Comparison of ENCODE assay signal across 8 cellular contexts in the genomic region with DNA sequence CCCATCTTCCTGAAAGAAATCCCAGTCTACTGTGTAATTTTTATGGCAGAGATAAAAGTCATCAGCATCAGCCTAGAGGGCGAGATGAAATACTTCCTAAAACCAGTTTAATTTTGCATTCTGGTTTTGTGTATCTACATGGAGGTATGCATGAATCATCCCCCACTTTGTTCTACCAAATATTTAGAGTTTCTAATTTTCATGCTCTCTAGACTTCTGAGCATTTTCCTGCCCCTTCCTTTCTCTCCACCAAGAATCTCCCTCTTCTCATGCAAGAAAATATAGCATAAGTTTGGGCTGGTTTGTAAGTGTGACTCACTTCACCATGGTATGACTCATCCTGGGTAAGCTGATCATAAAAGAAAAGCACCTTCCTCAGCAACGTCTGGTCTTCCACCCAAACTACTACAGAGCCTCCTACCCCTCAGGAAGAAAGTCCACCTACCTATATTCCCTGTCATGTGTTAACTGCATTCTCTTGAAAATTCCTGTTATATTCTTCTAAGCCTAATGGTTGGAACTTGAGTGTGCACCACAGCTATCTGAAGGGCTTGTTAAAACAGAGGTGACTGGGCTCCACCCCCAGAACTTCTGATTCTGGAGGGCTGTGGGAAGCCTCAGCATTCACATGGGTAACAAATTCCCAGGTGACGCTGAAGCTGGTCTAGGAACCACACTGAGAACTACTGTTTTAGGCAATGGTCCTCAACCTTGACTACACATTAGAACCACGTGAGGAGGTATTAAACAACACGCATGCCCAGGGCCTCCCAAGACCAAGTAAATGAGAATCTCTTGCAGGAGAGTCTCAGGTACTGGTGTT. TPM values are rescaled to one million over a fixed set of nuclear protein-coding genes. Genes with fewer than 3 reads are reported as not detected.
DNase-seq lines count a peak whose midpoint lies in the region; ATAC-seq, FAIRE-seq and TF ChIP-seq lines count a peak whose summit lies in the region.

No MANE protein-coding gene starts in this region.

- peaks cover 4% of the 10 kb centered on the region for H3K27me3 Mint-ChIP-seq in endothelial cell (ENCODE audit: unreplicated experiment)

- H3K36me3 ChIP-seq in DND-41 (ENCODE audit: insufficient read depth, low read length) (no peaks in the 10 kb centered on the region), skeletal muscle satellite cell (ENCODE audit: insufficient read depth, low read length) (no peaks in the 10 kb centered on the region)

- no peak overlapping the region for H3K4me3 ChIP-seq in DND-41 (ENCODE audit: low read depth in 1 of 2, low read length in 2 of 2)
- no peak overlapping the region for H3K4me3 ChIP-seq in skeletal muscle satellite cell (ENCODE audit: low read length)

- no peak overlapping the region for H3K27ac Mint-ChIP-seq in endothelial cell (ENCODE audit: unreplicated experiment)

- no peaks in the 10 kb centered on the region for H3K4me1 Mint-ChIP-seq in endothelial cell (ENCODE audit: unreplicated experiment)

- no peak for DNase-seq in DND-41
- peak; percentile 81 for DNase-seq in HTR-8/SVneo (ENCODE audit: insufficient read length, low spot score)
- DNase-seq in amniotic stem cell (lab: John Stamatoyannopoulos, UW) = peak; percentile 88
- no peak for DNase-seq in DMS153 treated with DMSO at 0.1 percent for 48 hours (lab: John Stamatoyannopoulos, UW; ENCODE audit: unreplicated experiment)
- DNase-seq in endothelial cell (ENCODE audit: low spot score) = no peak
- no peak for DNase-seq in NCI-H2227 treated with DMSO at 0.1 percent for 48 hours (lab: John Stamatoyannopoulos, UW)

- H3K27ac ChIP-seq in DND-41 (ENCODE audit: low read length) = no peak overlapping the region

- H2AFZ ChIP-seq in DND-41 (ENCODE audit: low read depth, low read length) = no peak overlapping the region

- no peaks in the 10 kb centered on the region for H3K9me3 Mint-ChIP-seq in endothelial cell (ENCODE audit: unreplicated experiment)

- H3K4me2 ChIP-seq in DND-41 (ENCODE audit: insufficient read depth, low read length) (no peak overlapping the region), skeletal muscle satellite cell (ENCODE audit: low read length) (peak overlapping the region; percentile 36)

- peak; percentile 72; the same call in 2 of the 3 replicates for ATAC-seq in DND-41 (ENCODE audit: insufficient read depth, low read depth)
- ATAC-seq in GM21515 (IDR thresholded peaks at IDR 0.05; ENCODE audit: unreplicated experiment) = peak; percentile 64

- no peak overlapping the region for H3K4me3 Mint-ChIP-seq in endothelial cell (ENCODE audit: unreplicated experiment)

- no peaks in the 10 kb centered on the region for H4K20me1 ChIP-seq in DND-41 (ENCODE audit: insufficient read depth, low read length)

- H3K36me3 Mint-ChIP-seq in endothelial cell (ENCODE audit: low read depth, unreplicated experiment) = peaks cover 5% of the 10 kb centered on the region

- TF ChIP-seq CTCF in DND-41 (IDR thresholded peaks at IDR 0.05; ENCODE audit: borderline replicate concordance, extremely low read depth, low read length, poor library complexity, severe bottlenecking) (no peak), endothelial cell (IDR thresholded peaks at IDR 0.05; ENCODE audit: unreplicated experiment) (no peak)

- FAIRE-seq in HTR-8/SVneo (lab: Jason Lieb, UNC) = peak; percentile 86

- H3K9ac ChIP-seq in DND-41 (ENCODE audit: low read depth, low read length) (no peak overlapping the region), skeletal muscle satellite cell (ENCODE audit: low read depth, low read length) (no peak overlapping the region)

- H3K9me3 ChIP-seq in DND-41 (ENCODE audit: insufficient read depth, low read length, severe bottlenecking) (no peaks in the 10 kb centered on the region), skeletal muscle satellite cell (replicated peaks; ENCODE audit: low read length) (no peaks in the 10 kb centered on the region)

- H3K79me2 ChIP-seq in DND-41 (ENCODE audit: insufficient read depth, low read length) = no peaks in the 10 kb centered on the region

- H3K27me3 ChIP-seq in DND-41 (ENCODE audit: insufficient read depth, low read length, poor library complexity) (no peaks in the 10 kb centered on the region), skeletal muscle satellite cell (ENCODE audit: control insufficient read depth, insufficient read depth, low read length) (no peaks in the 10 kb centered on the region)

- H3K4me1 ChIP-seq in DND-41 (ENCODE audit: insufficient read depth, low read length) (no peaks in the 10 kb centered on the region), skeletal muscle satellite cell (ENCODE audit: control insufficient read depth, insufficient read depth, low read length) (peaks cover 40% of the 10 kb centered on the region)

RNA-seq across cellular contexts. Expression of gene RAPGEF4, which starts 37.4 kb away (rescaled TPM):
- 1.1 and 1.5 TPM in 2 replicates for total RNA-seq in skeletal muscle satellite cell (2012; rRNA removed)
- total RNA-seq in endothelial cell (ENCODE audit: unreplicated experiment) = 7.5 TPM

Comparison
In these comparisons a context has a peak if more than half of its experiments do, and no peak if none do; other contexts are left out.
1. DNase-seq: peak in HTR-8/SVneo (single experiment) and amniotic stem cell (single experiment); none in DND-41 (single experiment), DMS153 treated with DMSO at 0.1 percent for 48 hours (single experiment), endothelial cell (single experiment) and NCI-H2227 treated with DMSO at 0.1 percent for 48 hours (single experiment).